Comparison of ENCODE assay signal across 16 cellular contexts in the genomic region with DNA sequence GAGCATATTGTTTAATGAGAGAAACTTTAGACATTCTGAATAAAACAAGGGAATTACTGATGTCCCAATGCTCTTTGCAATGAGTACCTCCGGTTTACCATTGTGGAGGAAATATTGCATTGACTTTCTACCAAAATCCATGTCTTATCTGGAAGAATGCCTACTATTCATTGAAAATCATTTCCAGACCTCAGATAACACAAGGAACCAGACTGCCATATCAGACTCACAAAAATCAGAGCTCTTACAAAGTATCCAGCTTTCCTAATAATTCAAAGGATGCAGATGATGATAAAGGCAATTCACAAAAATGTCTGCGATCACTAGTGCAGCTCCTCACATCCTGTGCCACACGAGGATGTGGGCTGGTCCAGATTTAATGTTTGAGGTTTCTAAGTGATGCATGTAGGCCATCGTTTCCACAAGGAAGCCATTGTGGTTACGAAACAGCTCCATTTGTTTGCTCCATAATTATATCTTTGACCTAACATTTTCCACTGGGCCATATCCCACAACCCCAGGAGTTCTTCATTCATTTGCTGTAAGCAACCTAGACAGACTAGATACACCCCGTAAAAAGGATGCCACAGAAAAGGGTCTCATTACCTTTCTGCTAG.
"Had no signal": no experiment of that assay in that cellular context is flagged by ENCODE, and none has a peak within 500 bp of the region (broad histone marks: within the 10 kb centered on the region; RNA-seq: fewer than 3 reads in every experiment).

No MANE protein-coding gene starts in this region.

- H3K36me3 ChIP-seq: heart right ventricle, tibial artery had no signal

- H3K9ac ChIP-seq: parathyroid adenoma had no signal

- H2AFZ ChIP-seq: parathyroid adenoma had no signal

- H3K4me1 ChIP-seq: heart right ventricle, parathyroid adenoma, tibial artery had no signal

- H3K9me3 ChIP-seq: heart right ventricle, tibial artery had no signal

- H3K79me2 ChIP-seq: parathyroid adenoma had no signal

- DNase-seq: activated CD4-positive, alpha-beta T cell treated with anti-CD3 and anti-CD28 coated beads for 1 hour; activated CD4-positive, alpha-beta T cell treated with anti-CD3 and anti-CD28 coated beads, Interleukin-2, amount 50 U/mL, for 1 hour; activated CD8-positive, alpha-beta T cell treated with anti-CD3 and anti-CD28 coated beads, Interleukin-2, amount 10 ng/mL, durations not matched to agents 7 days and 5 days; activated gamma-delta T cell; activated naive CD4-positive, alpha-beta T cell treated with anti-CD3 and anti-CD28 coated beads, Interleukin-2, amount 50 U/mL, for 16 hours; activated naive CD8-positive, alpha-beta T cell treated with anti-CD3 and anti-CD28 coated beads, Interleukin-2, amount 50 U/mL, for 24 hours; cortex of kidney; heart right ventricle; islet precursor cell; left cardiac atrium; nephron progenitor cell; right cardiac atrium; stimulated activated CD4-positive, alpha-beta T cell treated with anti-CD3 and anti-CD28 coated beads, Interleukin-1b, Interleukin-23, amount 100 ng/mL, for 48 hours; tibial artery had no signal

- ATAC-seq: activated CD8-positive, alpha-beta T cell treated with anti-CD3 and anti-CD28 coated beads, Interleukin-2, amount 10 ng/mL, durations not matched to agents 7 days and 5 days; activated naive CD8-positive, alpha-beta T cell treated with anti-CD3 and anti-CD28 coated beads, Interleukin-2, amount 50 U/mL, for 24 hours; heart right ventricle; left cardiac atrium; right cardiac atrium had no signal

- H3K27me3 ChIP-seq: heart right ventricle, tibial artery had no signal

- H3K27ac ChIP-seq: epithelial cell of prostate, heart right ventricle, parathyroid adenoma, tibial artery had no signal

- H3K4me3 ChIP-seq: heart right ventricle, tibial artery had no signal
